ENCODE assay signal across 42 cellular contexts in the genomic region with DNA sequence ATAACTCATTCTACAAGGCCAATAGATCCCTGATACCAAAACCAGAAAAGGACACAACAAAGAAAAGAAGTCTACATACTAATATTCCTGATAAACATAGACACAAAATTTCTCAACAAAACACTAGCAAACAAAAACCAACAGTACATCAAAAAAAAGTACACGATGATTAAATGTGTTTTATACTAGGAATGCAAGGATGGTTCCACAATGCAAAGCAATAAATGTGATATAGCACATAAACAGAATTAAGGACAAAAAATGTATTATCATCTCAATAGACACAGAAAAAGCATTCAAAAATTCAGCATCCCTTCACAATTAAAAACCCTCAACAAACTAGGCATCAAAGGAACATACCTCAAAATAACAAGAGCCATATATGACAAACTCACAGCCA. TPM values are rescaled to one million over a fixed set of nuclear protein-coding genes. Genes with fewer than 3 reads are reported as not detected.
"Had no signal": no experiment of that assay in that cellular context is flagged by ENCODE, and none has a peak within 500 bp of the region (broad histone marks: within the 10 kb centered on the region; RNA-seq: fewer than 3 reads in every experiment).

No MANE protein-coding gene starts in this region.

- H3K36me3 ChIP-seq: adrenal gland, ascending aorta, brain microvascular endothelial cell, breast epithelium, cardiac muscle cell, colonic mucosa had no signal

- H3K27ac Mint-ChIP-seq: activated naive CD4-positive, alpha-beta T cell treated with anti-CD3 and anti-CD28 coated beads for 36 hours; activated naive CD4-positive, alpha-beta T cell treated with anti-CD3 and anti-CD28 coated beads, Interleukin-2, amount 10 ng/mL, durations not matched to agents 7 days and 5 days; activated naive CD4-positive, alpha-beta T cell treated with anti-CD3 and anti-CD28 coated beads, Interleukin-2, amount 50 U/mL, for 24 hours; activated naive CD4-positive, alpha-beta T cell treated with anti-CD3 and anti-CD28 coated beads, Interleukin-2, amount 50 U/mL, for 72 hours; activated naive CD8-positive, alpha-beta T cell; activated naive CD8-positive, alpha-beta T cell treated with anti-CD3 and anti-CD28 coated beads for 36 hours; activated naive CD8-positive, alpha-beta T cell treated with anti-CD3 and anti-CD28 coated beads, Interleukin-2, amount 10 ng/mL, durations not matched to agents 7 days and 5 days; activated naive CD8-positive, alpha-beta T cell treated with anti-CD3 and anti-CD28 coated beads, Interleukin-2, amount 50 U/mL, for 24 hours; activated T-cell treated with anti-CD3 and anti-CD28 coated beads, Interleukin-2, amount 50 U/mL, for 72 hours; activated T-helper 1 cell treated with anti-CD3 and anti-CD28 coated beads, Interleukin-12 subunit alpha, Interleukin-12 subunit beta, Interleukin-2, Interleukin-4 antibody, amounts not matched to agents 30 ng/mL and 10 ng/mL and 1 ng/mL, durations not matched to agents 14 hours and 24 hours and 36 hours; activated T-helper 17 cell treated with anti-CD3 and anti-CD28 coated beads, Interleukin-2, amount 50 U/mL, for 72 hours; brain had no signal

- H3K4me1 Mint-ChIP-seq: activated naive CD4-positive, alpha-beta T cell treated with anti-CD3 and anti-CD28 coated beads, Interleukin-2, amount 10 ng/mL, durations not matched to agents 7 days and 5 days; activated naive CD4-positive, alpha-beta T cell treated with anti-CD3 and anti-CD28 coated beads, Interleukin-2, amount 50 U/mL, for 24 hours; activated naive CD8-positive, alpha-beta T cell treated with anti-CD3 and anti-CD28 coated beads for 36 hours; activated naive CD8-positive, alpha-beta T cell treated with anti-CD3 and anti-CD28 coated beads, Interleukin-2, amount 10 ng/mL, durations not matched to agents 7 days and 5 days; activated naive CD8-positive, alpha-beta T cell treated with anti-CD3 and anti-CD28 coated beads, Interleukin-2, amount 50 U/mL, for 24 hours; activated T-helper 17 cell treated with anti-CD3 and anti-CD28 coated beads, Interleukin-2, amount 50 U/mL, for 72 hours; central memory CD8-positive, alpha-beta T cell had no signal

- H3K27me3 ChIP-seq: adrenal gland, ascending aorta, body of pancreas, brain microvascular endothelial cell, breast epithelium, cardiac muscle cell, colonic mucosa had no signal

- H3K27me3 Mint-ChIP-seq: activated naive CD4-positive, alpha-beta T cell treated with anti-CD3 and anti-CD28 coated beads, Interleukin-2, amount 50 U/mL, for 24 hours; activated naive CD8-positive, alpha-beta T cell; activated naive CD8-positive, alpha-beta T cell treated with anti-CD3 and anti-CD28 coated beads for 36 hours; activated naive CD8-positive, alpha-beta T cell treated with anti-CD3 and anti-CD28 coated beads, Interleukin-2, amount 50 U/mL, for 24 hours; activated T-helper 17 cell treated with anti-CD3 and anti-CD28 coated beads, Interleukin-2, amount 50 U/mL, for 72 hours had no signal

- DNase-seq: activated effector memory CD4-positive, alpha-beta T cell treated with anti-CD3 and anti-CD28 coated beads, Interleukin-2, amount 50 U/mL, for 16 hours; activated effector memory CD4-positive, alpha-beta T cell treated with Interleukin-2 at 50 U/mL for 16 hours; activated gamma-delta T cell; activated gamma-delta T cell treated with Interleukin-2 at 50 U/mL for 16 hours; activated naive CD4-positive, alpha-beta T cell; activated naive CD4-positive, alpha-beta T cell treated with anti-CD3 and anti-CD28 coated beads for 36 hours; activated naive CD4-positive, alpha-beta T cell treated with anti-CD3 and anti-CD28 coated beads, Interleukin-2, amount 10 ng/mL, durations not matched to agents 7 days and 5 days; activated naive CD4-positive, alpha-beta T cell treated with anti-CD3 and anti-CD28 coated beads, Interleukin-2, amount 50 U/mL, for 16 hours; activated naive CD4-positive, alpha-beta T cell treated with Interleukin-2 at 50 U/mL for 16 hours; activated naive CD8-positive, alpha-beta T cell treated with anti-CD3 and anti-CD28 coated beads for 36 hours; activated naive CD8-positive, alpha-beta T cell treated with anti-CD3 and anti-CD28 coated beads, Interleukin-2, amount 10 ng/mL, durations not matched to agents 7 days and 5 days; activated naive CD8-positive, alpha-beta T cell treated with anti-CD3 and anti-CD28 coated beads, Interleukin-2, amount 50 U/mL, for 24 hours; activated T-cell treated with anti-CD3 and anti-CD28 coated beads, Interleukin-2, amount 50 U/mL, for 4 hours; activated T-cell treated with anti-CD3 and anti-CD28 coated beads, Interleukin-2, amount 50 U/mL, for 48 hours; activated T-cell treated with anti-CD3 and anti-CD28 coated beads, Interleukin-2, amount 50 U/mL, for 72 hours; adrenal gland; amniotic stem cell; amygdala; anterior cingulate cortex; aorta; body of pancreas; brain microvascular endothelial cell; caudate nucleus; central memory CD4-positive, alpha-beta T cell; cerebellar nuclear complex; colonic mucosa had no signal

- H3K4me3 Mint-ChIP-seq: activated naive CD4-positive, alpha-beta T cell treated with anti-CD3 and anti-CD28 coated beads for 36 hours; activated naive CD4-positive, alpha-beta T cell treated with anti-CD3 and anti-CD28 coated beads, Interleukin-2, amount 10 ng/mL, durations not matched to agents 7 days and 5 days; activated naive CD4-positive, alpha-beta T cell treated with anti-CD3 and anti-CD28 coated beads, Interleukin-2, amount 50 U/mL, for 24 hours; activated naive CD8-positive, alpha-beta T cell; activated naive CD8-positive, alpha-beta T cell treated with anti-CD3 and anti-CD28 coated beads for 36 hours; activated naive CD8-positive, alpha-beta T cell treated with anti-CD3 and anti-CD28 coated beads, Interleukin-2, amount 10 ng/mL, durations not matched to agents 7 days and 5 days; activated naive CD8-positive, alpha-beta T cell treated with anti-CD3 and anti-CD28 coated beads, Interleukin-2, amount 50 U/mL, for 24 hours; activated T-cell treated with anti-CD3 and anti-CD28 coated beads, Interleukin-2, amount 50 U/mL, for 4 hours; activated T-cell treated with anti-CD3 and anti-CD28 coated beads, Interleukin-2, amount 50 U/mL, for 72 hours; activated T-helper 1 cell treated with anti-CD3 and anti-CD28 coated beads, Interleukin-12 subunit alpha, Interleukin-12 subunit beta, Interleukin-2, Interleukin-4 antibody, amounts not matched to agents 30 ng/mL and 10 ng/mL and 1 ng/mL, durations not matched to agents 14 hours and 24 hours and 36 hours; activated T-helper 17 cell treated with anti-CD3 and anti-CD28 coated beads, Interleukin-2, amount 50 U/mL, for 72 hours; brain; central memory CD8-positive, alpha-beta T cell had no signal

- H3K4me3 ChIP-seq: adrenal gland, ascending aorta, body of pancreas, breast epithelium, cardiac muscle cell, colonic mucosa had no signal

- H3K27ac ChIP-seq: adrenal gland, ascending aorta, body of pancreas, brain microvascular endothelial cell, breast epithelium, cardiac muscle cell, colonic mucosa had no signal

- FAIRE-seq: astrocyte, bronchial epithelial cell, colon had no signal

- H3K9me3 ChIP-seq: colonic mucosa had no signal

- H3K4me1 ChIP-seq: adrenal gland, ascending aorta, body of pancreas, breast epithelium, colonic mucosa had no signal

- ATAC-seq: activated naive CD4-positive, alpha-beta T cell treated with anti-CD3 and anti-CD28 coated beads, Interleukin-2, amount 50 U/mL, for 72 hours; activated naive CD8-positive, alpha-beta T cell treated with anti-CD3 and anti-CD28 coated beads, Interleukin-2, amount 50 U/mL, for 24 hours; activated T-cell treated with anti-CD3 and anti-CD28 coated beads, Interleukin-2, amount 50 U/mL, for 4 hours; activated T-cell treated with anti-CD3 and anti-CD28 coated beads, Interleukin-2, amount 50 U/mL, for 72 hours; activated T-helper 17 cell treated with anti-CD3 and anti-CD28 coated beads, Interleukin-2, amount 50 U/mL, for 72 hours; body of pancreas had no signal

- H3K36me3 Mint-ChIP-seq: brain had no signal

RNA-seq across cellular contexts. Expression of gene TREM1, which starts 23.2 kb away (rescaled TPM):
- total RNA-seq: activated naive CD8-positive, alpha-beta T cell treated with anti-CD3 and anti-CD28 coated beads, Interleukin-2, amount 10 ng/mL, durations not matched to agents 7 days and 5 days; activated T-cell treated with anti-CD3 and anti-CD28 coated beads, Interleukin-2, amount 50 U/mL, for 4 hours; activated T-helper 1 cell treated with anti-CD3 and anti-CD28 coated beads, Interleukin-12 subunit alpha, Interleukin-12 subunit beta, Interleukin-2, Interleukin-4 antibody, amounts not matched to agents 30 ng/mL and 10 ng/mL and 1 ng/mL, durations not matched to agents 14 hours and 24 hours and 36 hours; ascending aorta; body of pancreas; cardiac muscle cell had no signal
- polyA plus RNA-seq: cardiac muscle cell had no signal

RNA-seq across cellular contexts. Expression of gene TREML4, which starts 35.1 kb away (rescaled TPM):
- total RNA-seq: activated naive CD4-positive, alpha-beta T cell treated with anti-CD3 and anti-CD28 coated beads for 36 hours; activated naive CD4-positive, alpha-beta T cell treated with anti-CD3 and anti-CD28 coated beads, Interleukin-2, amount 50 U/mL, for 72 hours; activated naive CD8-positive, alpha-beta T cell treated with anti-CD3 and anti-CD28 coated beads for 36 hours; activated naive CD8-positive, alpha-beta T cell treated with anti-CD3 and anti-CD28 coated beads, Interleukin-2, amount 10 ng/mL, durations not matched to agents 7 days and 5 days; activated T-cell treated with anti-CD3 and anti-CD28 coated beads, Interleukin-2, amount 50 U/mL, for 4 hours; activated T-cell treated with anti-CD3 and anti-CD28 coated beads, Interleukin-2, amount 50 U/mL, for 72 hours; activated T-helper 1 cell treated with anti-CD3 and anti-CD28 coated beads, Interleukin-12 subunit alpha, Interleukin-12 subunit beta, Interleukin-2, Interleukin-4 antibody, amounts not matched to agents 30 ng/mL and 10 ng/mL and 1 ng/mL, durations not matched to agents 14 hours and 24 hours and 36 hours; activated T-helper 17 cell treated with anti-CD3 and anti-CD28 coated beads, Interleukin-2, amount 50 U/mL, for 72 hours; adrenal gland; ascending aorta; astrocyte; body of pancreas; breast epithelium; bronchial epithelial cell; cardiac muscle cell; cardiac septum; cerebellum; chondrocyte; colonic mucosa had no signal
- polyA plus RNA-seq: adrenal gland, aorta, cardiac muscle cell had no signal
